In genomic region chr2:162149940-162150339, GRCh38 we compare ENCODE assay signal across 1 cellular context.
TF ChIP-seq lines count a peak whose summit lies in the region.

No MANE protein-coding gene starts in this region.

TF ChIP-seq in H1, 55 proteins besides CTCF, POLR2A, EP300 and RAD21 (continued from another document):
- no peak for TF ChIP-seq CBX5 (IDR thresholded peaks at IDR 0.05; ENCODE audit: low read depth, low read length)
- TF ChIP-seq HDAC2 (IDR thresholded peaks at IDR 0.05; ENCODE audit: borderline replicate concordance in 1 of 2, low read depth in 2 of 2, low read length in 2 of 2), result no peak
- no peak for TF ChIP-seq MAX (IDR thresholded peaks at IDR 0.05)
- no peak for TF ChIP-seq CTBP2 (IDR thresholded peaks at IDR 0.05; ENCODE audit: borderline replicate concordance, insufficient read depth, insufficient read length, low read length)
- TF ChIP-seq POU5F1 (IDR thresholded peaks at IDR 0.05; ENCODE audit: low read depth, low read length), result no peak
- no peak for TF ChIP-seq SP4 (IDR thresholded peaks at IDR 0.05; ENCODE audit: low read length)
